ENCODE assay signal across 9 cellular contexts in the genomic region with DNA sequence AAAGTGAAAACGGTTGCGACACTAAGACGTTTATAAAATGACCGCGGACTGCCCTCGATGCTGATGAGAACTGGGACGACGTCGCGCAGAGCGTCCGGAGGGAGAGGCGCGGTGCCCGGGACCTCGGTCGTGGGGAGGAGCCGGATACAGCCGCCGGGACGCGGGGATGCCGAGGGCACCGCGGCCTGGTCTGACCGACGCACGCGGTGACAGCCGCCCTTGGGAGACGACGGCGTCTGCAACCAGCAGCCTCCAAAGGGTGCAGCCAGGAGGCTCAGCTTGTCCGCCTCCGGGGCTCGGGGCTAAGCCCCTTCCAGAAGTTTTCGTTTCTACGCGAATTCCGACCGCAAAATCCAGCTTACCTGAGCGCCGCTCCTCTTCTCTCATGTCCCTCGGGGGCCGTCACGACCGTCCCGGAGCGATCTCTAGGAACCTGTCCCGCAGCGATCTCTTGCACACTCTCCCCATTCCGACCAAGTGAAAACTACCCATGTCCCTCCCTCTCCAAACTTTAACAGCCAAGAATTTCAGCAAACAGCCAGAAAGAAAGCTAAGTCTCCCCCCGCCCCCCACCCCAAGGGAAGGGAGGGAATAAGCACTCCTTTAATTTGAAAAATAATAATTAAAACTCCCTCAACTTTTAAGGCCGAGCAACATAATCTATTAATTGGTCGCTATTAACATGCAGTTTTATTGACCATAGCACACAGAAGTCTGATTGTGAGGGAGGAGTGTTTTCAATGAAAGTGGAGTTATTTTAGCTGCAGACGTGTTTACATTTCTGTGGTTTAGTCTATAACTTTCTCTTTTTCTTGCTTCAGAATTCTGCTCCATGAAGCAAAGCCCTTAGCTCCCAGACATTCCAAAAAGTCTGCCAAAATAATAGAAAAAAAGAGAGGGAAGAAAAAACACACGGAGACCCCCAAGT.
DNase-seq lines count a peak whose midpoint lies in the region; TF ChIP-seq lines count a peak whose summit lies in the region.
"Had no signal": no experiment of that assay in that cellular context is flagged by ENCODE, and none has a peak within 500 bp of the region (broad histone marks: within the 10 kb centered on the region; RNA-seq: fewer than 3 reads in every experiment).

No MANE protein-coding gene starts in this region.

- H3K9ac ChIP-seq in colonic mucosa (ENCODE audit: low read depth in 2 of 2, low read length in 2 of 2) (peak overlapping the region; percentile 36 to 66), liver (ENCODE audit: low read depth in 1 of 2, low read length in 2 of 2) (no peak overlapping the region)

- TF ChIP-seq EP300 in tibial nerve (IDR thresholded peaks at IDR 0.05), result no peak

- peaks cover 0 to 8% (median 0%) of the 10 kb centered on the region in 7 donors for H3K9me3 Mint-ChIP-seq in CD14-positive monocyte

- no peaks in the 10 kb centered on the region for H3K27me3 ChIP-seq in MG63
- peaks cover 11% of the 10 kb centered on the region for H3K27me3 ChIP-seq in colonic mucosa
- peaks cover 0 to 13% (median 8%) of the 10 kb centered on the region in 4 donors for H3K27me3 ChIP-seq in liver (ENCODE audit: control insufficient read depth in 4 of 4, insufficient read depth in 4 of 4, low read length in 3 of 4)
- peaks cover 0 to 69% of the 10 kb centered on the region in 2 donors for H3K27me3 ChIP-seq in tibial nerve

- TF ChIP-seq POLR2A in tibial nerve (IDR thresholded peaks at IDR 0.05), result no peak

- no peak for TF ChIP-seq RAD21 in liver (IDR thresholded peaks at IDR 0.05)

- no peaks in the 10 kb centered on the region for H3K9me3 ChIP-seq in MG63
- no peaks in the 10 kb centered on the region for H3K9me3 ChIP-seq in colonic mucosa
- H3K9me3 ChIP-seq in liver (ENCODE audit: control insufficient read depth in 4 of 4, low read length in 3 of 4), result no peaks in the 10 kb centered on the region
- no peaks in the 10 kb centered on the region for H3K9me3 ChIP-seq in tibial nerve

- WGBS in liver, result 4% methylated on average over 57 of the region's 57 CpGs
- WGBS in tibial nerve, 2 donors, result 2% methylated on average over 57 of the region's 57 CpGs

- H3K27ac Mint-ChIP-seq in CD14-positive monocyte, result peak overlapping the region in 5 of 7 donors; percentile 35 to 73 (median 61)

- H3K36me3 Mint-ChIP-seq in CD14-positive monocyte, result peaks cover 0 to 3% of the 10 kb centered on the region in 2 donors

- no peaks in the 10 kb centered on the region for H3K4me1 ChIP-seq in colonic mucosa
- peaks cover 2 to 13% (median 11%) of the 10 kb centered on the region in 4 donors for H3K4me1 ChIP-seq in liver (ENCODE audit: control insufficient read depth in 4 of 4, insufficient read depth in 4 of 4, low read length in 3 of 4)
- peaks cover 0 to 23% (median 0%) of the 10 kb centered on the region in 4 donors for H3K4me1 ChIP-seq in tibial nerve

- 0 out of 2 replicates have a peak, but pooled peaks cover 2% of the 10 kb centered on the region for H3K36me3 ChIP-seq in MG63
- H3K36me3 ChIP-seq in colonic mucosa, result no peaks in the 10 kb centered on the region
- no peaks in the 10 kb centered on the region for H3K36me3 ChIP-seq in liver (ENCODE audit: control insufficient read depth in 4 of 4, insufficient read depth in 3 of 4, low read depth in 1 of 4, low read length in 3 of 4)
- H3K36me3 ChIP-seq in tibial nerve, result no peaks in the 10 kb centered on the region

- no peak for DNase-seq in CD14-positive monocyte (ENCODE audit: low spot score)
- peak; percentile 62 for DNase-seq in MG63
- DNase-seq in colonic mucosa, result peak; percentile 38
- no peak for DNase-seq in tibial nerve (ENCODE audit: low spot score in 2 of 2)
- no peak for DNase-seq in effector CD8-positive, alpha-beta T cell (lab: John Stamatoyannopoulos, UW)
- DNase-seq in NCI-H510A (lab: John Stamatoyannopoulos, UW), result no peak
- no peak for DNase-seq in amygdala (lab: John Stamatoyannopoulos, UW)

- peak overlapping the region; percentile 96 to 99 for H3K4me3 Mint-ChIP-seq in CD14-positive monocyte

- peak overlapping the region; percentile 68 for H3K4me3 ChIP-seq in MG63
- H3K4me3 ChIP-seq in colonic mucosa, result peak overlapping the region; percentile 46
- H3K4me3 ChIP-seq in liver (ENCODE audit: low read depth in 1 of 3, low read length in 3 of 3), result peak overlapping the region; percentile 16 to 72 (median 50)
- peak overlapping the region; percentile 29 to 55 (median 36) for H3K4me3 ChIP-seq in tibial nerve

- H3K27ac ChIP-seq in colonic mucosa, result no peak overlapping the region
- peak overlapping the region; percentile 28 to 37 for H3K27ac ChIP-seq in liver (ENCODE audit: low read depth in 1 of 2, low read length in 2 of 2)
- no peak overlapping the region for H3K27ac ChIP-seq in tibial nerve
- H3K27ac ChIP-seq: epithelial cell of prostate had no signal

- no peak for TF ChIP-seq CTCF in CD14-positive monocyte (IDR thresholded peaks at IDR 0.05)
- TF ChIP-seq CTCF in colonic mucosa (IDR thresholded peaks at IDR 0.05), result no peak
- TF ChIP-seq CTCF in liver (IDR thresholded peaks at IDR 0.05; ENCODE audit: low read depth, low read length, missing input control), result no peak
- TF ChIP-seq CTCF in tibial nerve (IDR thresholded peaks at IDR 0.05), result no peak

- peaks cover 18% of the 10 kb centered on the region for H3K4me1 Mint-ChIP-seq in CD14-positive monocyte

- peaks cover 19 to 35% (median 35%) of the 10 kb centered on the region in 3 donors for H3K27me3 Mint-ChIP-seq in CD14-positive monocyte (ENCODE audit: low read depth in 3 of 3)

- intact Hi-C loops in CD14-positive monocyte (cut with micrococcal nuclease) (no loop called here), colonic mucosa (cut with DNase I) (no loop called here)

TF ChIP-seq in liver, 16 proteins besides CTCF, POLR2A, EP300 and RAD21:
- no peak for TF ChIP-seq EGR1 (IDR thresholded peaks at IDR 0.05; ENCODE audit: low read depth in 2 of 2)
- no peak for TF ChIP-seq YY1 (IDR thresholded peaks at IDR 0.05)
- TF ChIP-seq HNF4G (IDR thresholded peaks at IDR 0.05), result no peak
- TF ChIP-seq, protein P1, sequence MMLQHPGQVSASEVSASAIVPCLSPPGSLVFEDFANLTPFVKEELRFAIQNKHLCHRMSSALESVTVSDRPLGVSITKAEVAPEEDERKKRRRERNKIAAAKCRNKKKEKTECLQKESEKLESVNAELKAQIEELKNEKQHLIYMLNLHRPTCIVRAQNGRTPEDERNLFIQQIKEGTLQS (IDR thresholded peaks at IDR 0.05), result no peak
- no peak for TF ChIP-seq GABPA (IDR thresholded peaks at IDR 0.05 in 1 of 2, conservative IDR thresholded peaks at IDR 0.05 in 1 of 2)

Comparison
In these comparisons a context has a peak if more than half of its experiments do, and no peak if none do; other contexts are left out.
1. DNase-seq: peak in MG63 (single experiment) and colonic mucosa (single experiment); none in CD14-positive monocyte (single experiment), tibial nerve (0 of 2), effector CD8-positive, alpha-beta T cell (single experiment), NCI-H510A (single experiment) and amygdala (0 of 56).
2. H3K27ac ChIP-seq: peak in liver (2 of 2); none in colonic mucosa (single experiment) and tibial nerve (0 of 4).
3. H3K9ac ChIP-seq: peak in colonic mucosa (2 of 2); none in liver (0 of 2).
4. Peak in every context shown above with its lines, with median percentiles within 50 percentile points of each other: H3K4me3 ChIP-seq.